1 cellular context compared by ENCODE assay signal in the genomic region with DNA sequence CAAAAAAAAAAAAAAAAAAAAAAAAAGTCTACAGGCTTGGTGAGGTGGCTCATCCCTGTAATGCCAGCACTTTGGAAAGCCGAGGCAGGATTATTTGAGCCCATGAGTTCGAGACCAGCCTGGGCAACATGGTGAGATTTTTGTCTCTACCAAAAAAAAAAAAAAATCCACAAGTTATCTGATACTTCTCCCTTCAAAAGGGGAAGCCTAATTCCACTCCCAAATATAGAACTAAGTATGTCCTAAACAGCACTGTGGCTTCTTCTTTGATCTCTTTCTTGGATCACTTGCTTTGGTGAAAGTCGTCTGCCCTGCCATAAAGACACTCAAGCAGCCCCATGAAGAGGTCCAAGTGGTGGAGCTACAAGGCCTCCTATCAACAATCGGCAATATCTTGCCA.
TF ChIP-seq lines count a peak whose summit lies in the region.

No MANE protein-coding gene starts in this region.

TF ChIP-seq in IMR-90, 13 proteins besides CTCF, POLR2A, EP300 and RAD21:
- TF ChIP-seq FOS (IDR thresholded peaks at IDR 0.05; ENCODE audit: low read depth, low read length) (no peak), NFE2L2 (IDR thresholded peaks at IDR 0.05; ENCODE audit: low read depth, low read length) (no peak), RFX5 (IDR thresholded peaks at IDR 0.05; ENCODE audit: low read depth, low read length) (no peak), MXI1 (IDR thresholded peaks at IDR 0.05; ENCODE audit: borderline replicate concordance, low read depth, low read length) (no peak), BHLHE40 (IDR thresholded peaks at IDR 0.05; ENCODE audit: low read depth, low read length) (no peak), CHD1 (IDR thresholded peaks at IDR 0.05; ENCODE audit: low read depth, low read length) (no peak)
